ENCODE assay signal across 8 cellular contexts in genomic region chr18:48947102-48947501, GRCh38. TPM values are rescaled to one million over a fixed set of nuclear protein-coding genes. Genes with fewer than 3 reads are reported as not detected.
DNase-seq lines count a peak whose midpoint lies in the region; TF ChIP-seq lines count a peak whose summit lies in the region.

No MANE protein-coding gene starts in this region.

- no peaks in the 10 kb centered on the region for H3K9me3 Mint-ChIP-seq in activated T-helper 1 cell treated with anti-CD3 and anti-CD28 coated beads, Interleukin-12 subunit alpha, Interleukin-12 subunit beta, Interleukin-2, Interleukin-4 antibody, amounts not matched to agents 30 ng/mL and 10 ng/mL and 1 ng/mL, durations not matched to agents 14 hours and 24 hours and 36 hours

- TF ChIP-seq EP300 in stomach (IDR thresholded peaks at IDR 0.05) = no peak

- TF ChIP-seq POLR2A in stomach (IDR thresholded peaks at IDR 0.05) = no peak

- peaks cover 70% of the 10 kb centered on the region for H3K4me1 Mint-ChIP-seq in activated T-helper 1 cell treated with anti-CD3 and anti-CD28 coated beads, Interleukin-12 subunit alpha, Interleukin-12 subunit beta, Interleukin-2, Interleukin-4 antibody, amounts not matched to agents 30 ng/mL and 10 ng/mL and 1 ng/mL, durations not matched to agents 14 hours and 24 hours and 36 hours (ENCODE audit: low read depth)

- intact Hi-C loops in activated T-helper 1 cell treated with anti-CD3 and anti-CD28 coated beads, Interleukin-12 subunit alpha, Interleukin-12 subunit beta, Interleukin-2, Interleukin-4 antibody, amounts not matched to agents 30 ng/mL and 10 ng/mL and 1 ng/mL, durations not matched to agents 14 hours and 24 hours and 36 hours (cut with micrococcal nuclease) = loop anchor here (5.0 to 10.0 kb wide), 2 partner anchors 865 to 1338 kb away; partner anchors contain the start of genes ACAA2, CXXC1 and MBD1
- intact Hi-C loops in stomach (cut with DNase I; ENCODE audit: low total_unique reads) = no loop called here

- peaks cover 56 to 68% (median 68%) of the 10 kb centered on the region in 4 donors for H3K4me1 ChIP-seq in stomach

- peak; percentile 5 for DNase-seq in NCI-H2171 treated with DMSO at 0.1 percent for 48 hours (lab: John Stamatoyannopoulos, UW)
- DNase-seq in NCI-H2171 (lab: John Stamatoyannopoulos, UW) = no peak
- DNase-seq in activated T-helper 1 cell treated with anti-CD3 and anti-CD28 coated beads, Interleukin-12 subunit alpha, Interleukin-12 subunit beta, Interleukin-2, Interleukin-4 antibody, amounts not matched to agents 30 ng/mL and 10 ng/mL and 1 ng/mL, durations not matched to agents 14 hours and 24 hours and 36 hours (ENCODE audit: low spot score) = no peak
- DNase-seq in iris pigment epithelial cell (ENCODE audit: low read depth) = peak; percentile 37
- no peak for DNase-seq in stomach
- DNase-seq in islet precursor cell = no peak
- no peak for DNase-seq in NCI-H187 treated with DMSO at 0.1 percent for 48 hours (lab: John Stamatoyannopoulos, UW)
- no peak for DNase-seq in activated CD8-positive, alpha-beta memory T cell treated with anti-CD3 and anti-CD28 coated beads, Interleukin-2, amount 50 U/mL, for 48 hours

- H3K36me3 ChIP-seq in stomach = peaks cover 2 to 26% (median 3%) of the 10 kb centered on the region in 4 donors

- H3K27ac ChIP-seq in stomach = peak overlapping the region; percentile 69 to 100 (median 99)

- H3K27ac Mint-ChIP-seq in activated T-helper 1 cell treated with anti-CD3 and anti-CD28 coated beads, Interleukin-12 subunit alpha, Interleukin-12 subunit beta, Interleukin-2, Interleukin-4 antibody, amounts not matched to agents 30 ng/mL and 10 ng/mL and 1 ng/mL, durations not matched to agents 14 hours and 24 hours and 36 hours = no peak overlapping the region

- peak overlapping the region; percentile 73 to 94 (median 90) for H3K4me3 ChIP-seq in stomach

- H3K36me3 Mint-ChIP-seq in activated T-helper 1 cell treated with anti-CD3 and anti-CD28 coated beads, Interleukin-12 subunit alpha, Interleukin-12 subunit beta, Interleukin-2, Interleukin-4 antibody, amounts not matched to agents 30 ng/mL and 10 ng/mL and 1 ng/mL, durations not matched to agents 14 hours and 24 hours and 36 hours (ENCODE audit: low read depth) = peaks cover 63% of the 10 kb centered on the region

- H3K27me3 Mint-ChIP-seq in activated T-helper 1 cell treated with anti-CD3 and anti-CD28 coated beads, Interleukin-12 subunit alpha, Interleukin-12 subunit beta, Interleukin-2, Interleukin-4 antibody, amounts not matched to agents 30 ng/mL and 10 ng/mL and 1 ng/mL, durations not matched to agents 14 hours and 24 hours and 36 hours (ENCODE audit: insufficient read depth) = peaks cover 2% of the 10 kb centered on the region

- peak overlapping the region; percentile 99 for H3K4me3 Mint-ChIP-seq in activated T-helper 1 cell treated with anti-CD3 and anti-CD28 coated beads, Interleukin-12 subunit alpha, Interleukin-12 subunit beta, Interleukin-2, Interleukin-4 antibody, amounts not matched to agents 30 ng/mL and 10 ng/mL and 1 ng/mL, durations not matched to agents 14 hours and 24 hours and 36 hours

- no peak for TF ChIP-seq CTCF in stomach (IDR thresholded peaks at IDR 0.05)

- WGBS in stomach, 5 donors = 15 to 28% (median 23%) methylated on average over 10 of the region's 10 CpGs

- no peaks in the 10 kb centered on the region for H3K27me3 ChIP-seq in stomach

- no peaks in the 10 kb centered on the region for H3K9me3 ChIP-seq in stomach

RNA-seq across cellular contexts. Expression of gene SMAD7, which starts 3.7 kb away (rescaled TPM):
- 26.7 and 26.8 TPM in 2 replicates for total RNA-seq in activated T-helper 1 cell treated with anti-CD3 and anti-CD28 coated beads, Interleukin-12 subunit alpha, Interleukin-12 subunit beta, Interleukin-2, Interleukin-4 antibody, amounts not matched to agents 30 ng/mL and 10 ng/mL and 1 ng/mL, durations not matched to agents 14 hours and 24 hours and 36 hours
- 100 to 1,000 TPM in 1 of 5 donors, 10 to 100 TPM in 3, 1 to 10 TPM in 1; 7.0 to 123 (median 29.3) TPM for total RNA-seq in stomach
- 10 to 100 TPM in 1 of 3 donors, 1 to 10 TPM in 2; 4.5 to 10.1 (median 9.9) TPM for polyA plus RNA-seq in stomach

Comparison
In these comparisons a context has a peak if more than half of its experiments do, and no peak if none do; other contexts are left out.
1. DNase-seq: peak in NCI-H2171 treated with DMSO at 0.1 percent for 48 hours (single experiment) and iris pigment epithelial cell (single experiment); none in NCI-H2171 (single experiment), activated T-helper 1 cell treated with anti-CD3 and anti-CD28 coated beads, Interleukin-12 subunit alpha, Interleukin-12 subunit beta, Interleukin-2, Interleukin-4 antibody, amounts not matched to agents 30 ng/mL and 10 ng/mL and 1 ng/mL, durations not matched to agents 14 hours and 24 hours and 36 hours (single experiment), stomach (single experiment), islet precursor cell (single experiment), NCI-H187 treated with DMSO at 0.1 percent for 48 hours (single experiment) and activated CD8-positive, alpha-beta memory T cell treated with anti-CD3 and anti-CD28 coated beads, Interleukin-2, amount 50 U/mL, for 48 hours (single experiment).